Comparison of ENCODE assay signal across 2 cellular contexts in genomic region chr15:58425185-58425584, GRCh38.
TF ChIP-seq lines count a peak whose summit lies in the region.

No MANE protein-coding gene starts in this region.

TF ChIP-seq in IMR-90, 13 proteins besides CTCF, POLR2A, EP300 and RAD21 (continued from another document):
- TF ChIP-seq ELK1 (IDR thresholded peaks at IDR 0.05; ENCODE audit: borderline replicate concordance, low read depth, low read length): no peak
- no peak for TF ChIP-seq MAFK (IDR thresholded peaks at IDR 0.05; ENCODE audit: low read depth, low read length)
- no peak for TF ChIP-seq SMC3 (IDR thresholded peaks at IDR 0.05; ENCODE audit: low read depth, low read length)
- no peak for TF ChIP-seq FOS (IDR thresholded peaks at IDR 0.05; ENCODE audit: low read depth, low read length)
- no peak for TF ChIP-seq BHLHE40 (IDR thresholded peaks at IDR 0.05; ENCODE audit: low read depth, low read length)
- no peak for TF ChIP-seq CHD1 (IDR thresholded peaks at IDR 0.05; ENCODE audit: low read depth, low read length)
- TF ChIP-seq MXI1 (IDR thresholded peaks at IDR 0.05; ENCODE audit: borderline replicate concordance, low read depth, low read length): no peak
- no peak for TF ChIP-seq RCOR1 (IDR thresholded peaks at IDR 0.05; ENCODE audit: insufficient replicate concordance, low read length)
- no peak for TF ChIP-seq RFX5 (IDR thresholded peaks at IDR 0.05; ENCODE audit: low read depth, low read length)
- TF ChIP-seq MAZ (IDR thresholded peaks at IDR 0.05; ENCODE audit: borderline replicate concordance, low read depth, low read length): no peak

TF ChIP-seq in liver, 16 proteins besides CTCF, POLR2A, EP300 and RAD21 (continued from another document):
- TF ChIP-seq REST (IDR thresholded peaks at IDR 0.05) (peak; percentile 55), HNF4A (conservative IDR thresholded peaks at IDR 0.05) (peak; percentile 96 to 97), RXRA (IDR thresholded peaks at IDR 0.05) (peak; percentile 99), MAX (IDR thresholded peaks at IDR 0.05) (peak; percentile 88), SP1 (IDR thresholded peaks at IDR 0.05) (peak; percentile 95), NR2F2 (IDR thresholded peaks at IDR 0.05) (peak; percentile 77), HNF4G (IDR thresholded peaks at IDR 0.05) (peak; percentile 78), TAF1 (conservative IDR thresholded peaks at IDR 0.05) (peak; percentile 40), GABPA (IDR thresholded peaks at IDR 0.05 in 1 of 2, conservative IDR thresholded peaks at IDR 0.05 in 1 of 2) (peak in 1 of 2 donors; percentile 45), EGR1 (IDR thresholded peaks at IDR 0.05; ENCODE audit: low read depth in 2 of 2) (peak in 1 of 2 donors; percentile 38), FOXA1 (IDR thresholded peaks at IDR 0.05) (peak; percentile 12), YY1 (IDR thresholded peaks at IDR 0.05) (peak; percentile 89), ZBTB33 (IDR thresholded peaks at IDR 0.05) (peak; percentile 78), FOXA2 (IDR thresholded peaks at IDR 0.05) (peak; percentile 80)
